Comparison of ENCODE assay signal across 8 cellular contexts in the genomic region with DNA sequence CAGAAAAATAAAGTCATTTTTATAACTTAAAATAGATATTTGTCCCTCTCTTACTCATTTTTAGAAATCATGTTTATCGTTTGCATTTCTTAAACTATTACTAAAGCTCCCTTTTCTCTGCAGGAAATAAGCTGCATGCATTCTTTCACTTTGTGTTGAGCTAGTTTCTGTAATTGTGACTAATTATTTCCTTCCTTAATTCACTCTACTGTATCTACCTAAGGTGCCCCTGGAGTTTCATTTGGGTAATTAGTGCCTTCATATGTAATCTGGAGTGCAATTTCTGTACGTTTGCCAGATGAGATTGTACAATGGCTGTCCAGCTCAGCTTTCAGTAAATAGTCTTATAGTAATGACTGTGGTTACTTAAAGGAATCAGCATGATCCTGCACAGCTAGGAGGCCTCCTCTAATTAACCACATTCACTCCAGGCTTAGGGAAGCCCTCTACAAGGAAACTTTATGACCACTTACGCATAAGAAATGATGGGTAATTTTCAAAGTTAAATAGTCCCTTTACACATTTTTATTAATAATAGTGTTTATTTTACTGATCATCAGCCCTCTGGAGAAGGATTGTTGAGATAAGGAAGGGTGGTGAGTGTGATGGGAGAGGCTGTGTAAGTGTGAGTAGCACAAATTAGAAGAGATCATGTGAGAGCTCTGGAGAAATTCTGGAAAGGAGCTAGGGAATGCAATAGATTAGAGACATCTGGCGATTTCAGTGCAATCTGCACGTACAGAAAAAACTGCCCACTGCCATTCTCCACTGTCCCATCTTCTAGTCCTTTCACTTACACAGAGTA.
A peak's percentile ranks its signal among the peaks of the same experiment; 100 is the strongest.
DNase-seq lines count a peak whose midpoint lies in the region; ATAC-seq lines count a peak whose summit lies in the region.

No MANE protein-coding gene starts in this region.

- H2BK5ac ChIP-seq in neuronal stem cell (ENCODE audit: low read length) = no peak overlapping the region

- no peaks in the 10 kb centered on the region for H3K27me3 Mint-ChIP-seq in activated naive CD4-positive, alpha-beta T cell treated with anti-CD3 and anti-CD28 coated beads, Interleukin-2, amount 10 ng/mL, durations not matched to agents 7 days and 5 days
- H3K27me3 Mint-ChIP-seq in activated naive CD8-positive, alpha-beta T cell treated with anti-CD3 and anti-CD28 coated beads for 36 hours = no peaks in the 10 kb centered on the region

- H3K36me3 Mint-ChIP-seq in activated naive CD4-positive, alpha-beta T cell treated with anti-CD3 and anti-CD28 coated beads, Interleukin-2, amount 10 ng/mL, durations not matched to agents 7 days and 5 days = peaks cover 61% of the 10 kb centered on the region
- H3K36me3 Mint-ChIP-seq in activated naive CD8-positive, alpha-beta T cell treated with anti-CD3 and anti-CD28 coated beads for 36 hours = peaks cover 52% of the 10 kb centered on the region

- H3K4me2 ChIP-seq in neuronal stem cell (ENCODE audit: insufficient read depth, low read length, poor library complexity, severe bottlenecking) = no peak overlapping the region

- no peak overlapping the region for H2BK120ac ChIP-seq in neuronal stem cell (ENCODE audit: low read depth, low read length)

- no peak overlapping the region for H3K18ac ChIP-seq in neuronal stem cell (ENCODE audit: low read length)

- H3K27ac ChIP-seq in neuronal stem cell (replicated peaks; ENCODE audit: low read length) = peak overlapping the region; percentile 49

- H3K23ac ChIP-seq in neuronal stem cell (ENCODE audit: low read depth, low read length, poor library complexity) = no peak overlapping the region

- ATAC-seq in HG02623 (IDR thresholded peaks at IDR 0.05; ENCODE audit: unreplicated experiment) = peak; percentile 87

- H2BK12ac ChIP-seq in neuronal stem cell (ENCODE audit: low read length) = no peak overlapping the region

- peaks cover 75% of the 10 kb centered on the region for H3K4me1 Mint-ChIP-seq in activated naive CD4-positive, alpha-beta T cell treated with anti-CD3 and anti-CD28 coated beads, Interleukin-2, amount 10 ng/mL, durations not matched to agents 7 days and 5 days
- peaks cover 81% of the 10 kb centered on the region for H3K4me1 Mint-ChIP-seq in activated naive CD8-positive, alpha-beta T cell treated with anti-CD3 and anti-CD28 coated beads for 36 hours

- H3K4me3 ChIP-seq in neuronal stem cell (ENCODE audit: low read length in 2 of 2) = no peak overlapping the region

- H2AK5ac ChIP-seq in neuronal stem cell (ENCODE audit: low read depth, low read length) = no peak overlapping the region

- no CpG with 5 or more reads among the region's 5 CpGs for WGBS in neuronal stem cell (ENCODE audit: extremely low coverage in 2 of 2, insufficient read length in 2 of 2, insufficient replicate concordance in 1 of 2), 2 donors

- no peak overlapping the region for H4K91ac ChIP-seq in neuronal stem cell (ENCODE audit: low read depth, low read length, poor library complexity)

- H3K4ac ChIP-seq in neuronal stem cell (ENCODE audit: low read length) = no peak overlapping the region

- H3K9me3 ChIP-seq in neuronal stem cell (replicated peaks in 1 of 2; ENCODE audit: control insufficient read depth in 2 of 2, insufficient read depth in 1 of 2, low read depth in 1 of 2, low read length in 2 of 2) = no peaks in the 10 kb centered on the region

- no peak overlapping the region for H3K14ac ChIP-seq in neuronal stem cell (ENCODE audit: low read length)

- peaks cover 0 to 4% of the 10 kb centered on the region in 2 donors for H3K4me1 ChIP-seq in neuronal stem cell (ENCODE audit: control insufficient read depth in 2 of 2, insufficient read depth in 1 of 2, low read depth in 1 of 2, low read length in 2 of 2)

- CTCF ChIA-PET in activated naive CD4-positive, alpha-beta T cell treated with anti-CD3 and anti-CD28 coated beads, Interleukin-2, amount 10 ng/mL, durations not matched to agents 7 days and 5 days (lab: Charles Lee) = interaction anchor here (0.7 to 5.2 kb wide), 9 partner anchors 11 to 92 kb away, joined by 3 to 42 read pairs (median 6); partner anchors contain the start of gene LRRC8C

- peak overlapping the region; percentile 91 for H3K27ac Mint-ChIP-seq in activated naive CD4-positive, alpha-beta T cell treated with anti-CD3 and anti-CD28 coated beads, Interleukin-2, amount 10 ng/mL, durations not matched to agents 7 days and 5 days
- peak overlapping the region; percentile 98 for H3K27ac Mint-ChIP-seq in activated naive CD8-positive, alpha-beta T cell treated with anti-CD3 and anti-CD28 coated beads for 36 hours

- no peak overlapping the region for H2AFZ ChIP-seq in neuronal stem cell (ENCODE audit: low read length)

- H4K8ac ChIP-seq in neuronal stem cell (ENCODE audit: low read depth, low read length) = no peak overlapping the region

- H3K36me3 ChIP-seq in neuronal stem cell (replicated peaks in 1 of 2; ENCODE audit: control insufficient read depth in 2 of 2, insufficient read depth in 2 of 2, low read length in 2 of 2) = no peaks in the 10 kb centered on the region

- H3K27me3 ChIP-seq in neuronal stem cell (ENCODE audit: control insufficient read depth in 3 of 3, insufficient read depth in 3 of 3, low read depth in 1 of 3, low read length in 3 of 3) = no peaks in the 10 kb centered on the region

- no peak overlapping the region for H2BK15ac ChIP-seq in neuronal stem cell (ENCODE audit: low read length)

- peak overlapping the region; percentile 32 for H3K4me3 Mint-ChIP-seq in activated naive CD4-positive, alpha-beta T cell treated with anti-CD3 and anti-CD28 coated beads, Interleukin-2, amount 10 ng/mL, durations not matched to agents 7 days and 5 days
- H3K4me3 Mint-ChIP-seq in activated naive CD8-positive, alpha-beta T cell treated with anti-CD3 and anti-CD28 coated beads for 36 hours = peak overlapping the region; percentile 67

- no peak overlapping the region for H3K9ac ChIP-seq in neuronal stem cell (ENCODE audit: low read depth, low read length, poor library complexity)

- no peak for DNase-seq in activated naive CD4-positive, alpha-beta T cell treated with anti-CD3 and anti-CD28 coated beads, Interleukin-2, amount 10 ng/mL, durations not matched to agents 7 days and 5 days
- DNase-seq in activated naive CD4-positive, alpha-beta T cell treated with Interleukin-2 at 50 U/mL for 16 hours = no peak
- DNase-seq in NCI-H1417 (lab: John Stamatoyannopoulos, UW) = peak; percentile 37 to 93 (median 52)
- no peak for DNase-seq in activated naive CD8-positive, alpha-beta T cell treated with anti-CD3 and anti-CD28 coated beads for 36 hours
- DNase-seq in neuronal stem cell (ENCODE audit: low spot score) = peak; percentile 18
- no peak for DNase-seq in activated effector memory CD4-positive, alpha-beta T cell treated with anti-CD3 and anti-CD28 coated beads, Interleukin-2, amount 50 U/mL, for 16 hours
- no peak for DNase-seq in stimulated activated CD4-positive, alpha-beta T cell treated with anti-CD3 and anti-CD28 coated beads, Interleukin-1b, Interleukin-23, amount 100 ng/mL, for 48 hours

- peaks cover 3% of the 10 kb centered on the region for H3K9me3 Mint-ChIP-seq in activated naive CD4-positive, alpha-beta T cell treated with anti-CD3 and anti-CD28 coated beads, Interleukin-2, amount 10 ng/mL, durations not matched to agents 7 days and 5 days
- H3K9me3 Mint-ChIP-seq in activated naive CD8-positive, alpha-beta T cell treated with anti-CD3 and anti-CD28 coated beads for 36 hours = peaks cover 5% of the 10 kb centered on the region

- H3K79me1 ChIP-seq in neuronal stem cell (ENCODE audit: low read depth, low read length) = no peaks in the 10 kb centered on the region

Comparison
In these comparisons a context has a peak if more than half of its experiments do, and no peak if none do; other contexts are left out.
1. DNase-seq: peak in NCI-H1417 (3 of 3) and neuronal stem cell (single experiment); none in activated naive CD4-positive, alpha-beta T cell treated with anti-CD3 and anti-CD28 coated beads, Interleukin-2, amount 10 ng/mL, durations not matched to agents 7 days and 5 days (single experiment), activated naive CD4-positive, alpha-beta T cell treated with Interleukin-2 at 50 U/mL for 16 hours (single experiment), activated naive CD8-positive, alpha-beta T cell treated with anti-CD3 and anti-CD28 coated beads for 36 hours (single experiment), activated effector memory CD4-positive, alpha-beta T cell treated with anti-CD3 and anti-CD28 coated beads, Interleukin-2, amount 50 U/mL, for 16 hours (single experiment) and stimulated activated CD4-positive, alpha-beta T cell treated with anti-CD3 and anti-CD28 coated beads, Interleukin-1b, Interleukin-23, amount 100 ng/mL, for 48 hours (single experiment).